In genomic region chr1:18360251-18360650, GRCh38 we compare ENCODE assay signal across 17 cellular contexts.
DNase-seq lines count a peak whose midpoint lies in the region; ATAC-seq, FAIRE-seq and TF ChIP-seq lines count a peak whose summit lies in the region.
"Had no signal": no experiment of that assay in that cellular context is flagged by ENCODE, and none has a peak within 500 bp of the region (broad histone marks: within the 10 kb centered on the region; RNA-seq: fewer than 3 reads in every experiment).

No MANE protein-coding gene starts in this region.

- no TSS peak for BruUV-seq in PC-3 (replicated peaks; lab: Mats Ljungman, UMichigan)

- H3K27me3 ChIP-seq in PC-3 (ENCODE audit: low read length) (peaks cover 14% of the 10 kb centered on the region), bronchial epithelial cell (ENCODE audit: control insufficient read depth, insufficient read depth, low read length) (no peaks in the 10 kb centered on the region), mesendoderm (ENCODE audit: insufficient read depth, low read length, poor library complexity) (no peaks in the 10 kb centered on the region), HAP-1 (ENCODE audit: low read depth) (peaks cover 9% of the 10 kb centered on the region; the same call in 1 of the 2 replicates)

- TF ChIP-seq CTCF in PC-3 (conservative IDR thresholded peaks at IDR 0.05; ENCODE audit: low read depth, low read length) (peak; percentile 43), bronchial epithelial cell (IDR thresholded peaks at IDR 0.05; ENCODE audit: insufficient read depth, low read length, severe bottlenecking) (no peak)

- no peak overlapping the region for H3K4me2 ChIP-seq in PC-3 (ENCODE audit: low read length)
- H3K4me2 ChIP-seq in mesendoderm (ENCODE audit: low read length), result no peak overlapping the region

- POLR2A ChIA-PET in PC-3 (lab: Charles Lee; ENCODE audit: unreplicated experiment), result no interaction called here

- no peak overlapping the region for H3K4ac ChIP-seq in mesendoderm (ENCODE audit: low read depth, low read length)

- no peak overlapping the region for H2BK5ac ChIP-seq in mesendoderm (ENCODE audit: low read length)

- H3K56ac ChIP-seq in mesendoderm (ENCODE audit: low read length), result no peak overlapping the region

- H3K23ac ChIP-seq in mesendoderm (ENCODE audit: low read length), result no peak overlapping the region

- no peak overlapping the region for H4K5ac ChIP-seq in mesendoderm (ENCODE audit: low read length)

- no CpG with 5 or more reads among the region's 7 CpGs for WGBS in mesendoderm (ENCODE audit: extremely low coverage, insufficient coverage, low lambda C conversion rate)

- no peaks in the 10 kb centered on the region for H3K79me1 ChIP-seq in mesendoderm (ENCODE audit: low read length)

- H3K27ac ChIP-seq in PC-3 (ENCODE audit: low read length) (no peak overlapping the region), mesendoderm (ENCODE audit: low read depth, low read length) (no peak overlapping the region)

- H3K9ac ChIP-seq in PC-3 (ENCODE audit: low read length), result no peak overlapping the region
- H3K9ac ChIP-seq in mesendoderm (ENCODE audit: low read length), result no peak overlapping the region

- H3K79me2 ChIP-seq in PC-3 (ENCODE audit: low read length) (no peaks in the 10 kb centered on the region), mesendoderm (ENCODE audit: control insufficient read depth, insufficient read depth, low read length) (no peaks in the 10 kb centered on the region)

- no peak overlapping the region for H2BK15ac ChIP-seq in mesendoderm (replicated peaks; ENCODE audit: low read depth)

- no peak overlapping the region for H4K8ac ChIP-seq in mesendoderm (ENCODE audit: low read depth, low read length)

- no peak overlapping the region for H2AFZ ChIP-seq in PC-3 (ENCODE audit: low read length)

- FAIRE-seq in bronchial epithelial cell (lab: Jason Lieb, UNC), result peak; percentile 47
- FAIRE-seq: GM12892 had no signal

- no peaks in the 10 kb centered on the region for H4K20me1 ChIP-seq in PC-3 (ENCODE audit: low read length)

- CTCF ChIA-PET in PC-3 (lab: Charles Lee), result no interaction called here

- H3K4me3 ChIP-seq in PC-3 (ENCODE audit: low read length) (no peak overlapping the region), bronchial epithelial cell (ENCODE audit: low read depth, low read length) (no peak overlapping the region), mesendoderm (ENCODE audit: low read length) (no peak overlapping the region), HAP-1 (no peak overlapping the region)

- in situ Hi-C loops in G401 (cut with HindIII; ENCODE audit: low sequenced_read_pairs) (no loop called here), HAP-1 (cut with MboI; ENCODE audit: low sequenced_read_pairs) (no loop called here)

- no peaks in the 10 kb centered on the region for H3K4me1 ChIP-seq in PC-3 (ENCODE audit: insufficient read depth, low read length)
- H3K4me1 ChIP-seq in mesendoderm (ENCODE audit: control insufficient read depth, low read depth, low read length), result no peaks in the 10 kb centered on the region
- H3K4me1 ChIP-seq in HAP-1, result no peaks in the 10 kb centered on the region

- H2AK5ac ChIP-seq in mesendoderm (ENCODE audit: low read length), result no peak overlapping the region

- H3K36me3 ChIP-seq in PC-3 (ENCODE audit: low read depth, low read length), result no peaks in the 10 kb centered on the region
- no peaks in the 10 kb centered on the region for H3K36me3 ChIP-seq in bronchial epithelial cell (ENCODE audit: control insufficient read depth, insufficient read depth, low read length)
- H3K36me3 ChIP-seq in mesendoderm (ENCODE audit: control insufficient read depth, insufficient read depth, low read length), result no peaks in the 10 kb centered on the region
- H3K36me3 ChIP-seq in HAP-1 (replicated peaks), result no peaks in the 10 kb centered on the region

- DNase-seq in G401 (ENCODE audit: low spot score), result peak; percentile 60
- peak; percentile 46 for DNase-seq in PC-3
- peak; percentile 22 for DNase-seq in bronchial epithelial cell (ENCODE audit: low read depth)
- peak; percentile 37 for DNase-seq in mesendoderm
- no peak for DNase-seq in activated CD4-positive, alpha-beta T cell treated with anti-CD3 and anti-CD28 coated beads, Interleukin-2, amount 50 U/mL, for 1 hour
- no peak for DNase-seq in HAP-1 (ENCODE audit: low spot score in 2 of 2)
- no peak for DNase-seq in Right ventricle myocardium superior
- DNase-seq: CD4-positive, alpha-beta T cell; DMS79 treated with DMSO at 0.1 percent for 48 hours; GF-D8; NCI-H1092; NCI-H2081 treated with DMSO at 0.1 percent for 48 hours; NCI-H524; SIG-M5; T-helper 2 cell had no signal

- intact Hi-C loops in PC-3 (cut with micrococcal nuclease) (no loop called here), Right ventricle myocardium superior (cut with DNase I) (no loop called here)

- H3K9me2 ChIP-seq in PC-3 (replicated peaks; ENCODE audit: low read length), result no peaks in the 10 kb centered on the region

- no peak for ATAC-seq in PC-3
- ATAC-seq in Right ventricle myocardium superior (ENCODE audit: poor library complexity), result no peak
- ATAC-seq: Panc1 had no signal

- no peak overlapping the region for H2BK120ac ChIP-seq in mesendoderm (ENCODE audit: low read depth, low read length)

- H3K18ac ChIP-seq in mesendoderm (ENCODE audit: low read length), result no peak overlapping the region

- H3K9me3 ChIP-seq in PC-3 (ENCODE audit: low read length) (no peaks in the 10 kb centered on the region), HAP-1 (no peaks in the 10 kb centered on the region)

- H3F3A ChIP-seq in PC-3 (ENCODE audit: low read length, unreplicated experiment), result no peaks in the 10 kb centered on the region

Comparison
In these comparisons a context has a peak if more than half of its experiments do, and no peak if none do; other contexts are left out.
1. DNase-seq: peak in G401 (single experiment), PC-3 (single experiment), bronchial epithelial cell (single experiment) and mesendoderm (single experiment); none in activated CD4-positive, alpha-beta T cell treated with anti-CD3 and anti-CD28 coated beads, Interleukin-2, amount 50 U/mL, for 1 hour (single experiment), HAP-1 (0 of 2) and Right ventricle myocardium superior (single experiment).